21 cellular contexts compared by ENCODE assay signal in the genomic region with DNA sequence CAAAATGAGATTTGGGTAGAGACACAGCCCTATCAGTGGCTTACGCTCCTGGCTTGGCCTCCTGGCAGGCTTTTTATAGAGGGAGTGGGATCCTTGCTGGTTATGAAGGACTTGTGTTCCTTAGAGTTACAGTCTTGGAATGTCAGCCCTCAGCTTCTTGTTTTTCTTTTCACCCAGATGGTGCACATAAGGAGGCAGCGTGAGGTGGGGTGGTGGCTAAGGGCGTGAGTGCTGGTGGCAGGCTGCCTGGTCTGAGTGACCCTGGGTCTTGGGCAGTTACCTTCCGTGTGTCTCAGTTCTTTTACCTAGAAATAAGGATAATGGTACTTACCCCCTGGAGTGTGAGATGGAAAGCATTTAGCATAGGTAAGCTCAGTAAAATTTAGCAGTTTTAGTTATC. TPM values are rescaled to one million over a fixed set of nuclear protein-coding genes. Genes with fewer than 3 reads are reported as not detected.
A peak's percentile ranks its signal among the peaks of the same experiment; 100 is the strongest.
DNase-seq lines count a peak whose midpoint lies in the region; ATAC-seq and TF ChIP-seq lines count a peak whose summit lies in the region.
"Had no signal": no experiment of that assay in that cellular context is flagged by ENCODE, and none has a peak within 500 bp of the region (broad histone marks: within the 10 kb centered on the region; RNA-seq: fewer than 3 reads in every experiment).

No MANE protein-coding gene starts in this region.

- peaks cover 27% of the 10 kb centered on the region for H3K36me3 Mint-ChIP-seq in T-helper 1 cell treated with Interleukin-12 subunit alpha and Interleukin-12 subunit beta and Interleukin-4 antibody, amounts not matched to agents 30 μg/mL and 1 μg/mL, for 36 hours (ENCODE audit: low read depth)
- H3K36me3 Mint-ChIP-seq in CD4-positive, alpha-beta memory T cell, result peaks cover 4 to 14% of the 10 kb centered on the region in 2 donors
- peaks cover 20% of the 10 kb centered on the region for H3K36me3 Mint-ChIP-seq in activated CD8-positive, alpha-beta T cell treated with anti-CD3 and anti-CD28 coated beads, Interleukin-2, amount 10 ng/mL, durations not matched to agents 7 days and 5 days (ENCODE audit: low read depth)

- H3K9me3 Mint-ChIP-seq in T-helper 1 cell treated with Interleukin-12 subunit alpha and Interleukin-12 subunit beta and Interleukin-4 antibody, amounts not matched to agents 30 μg/mL and 1 μg/mL, for 36 hours, result no peaks in the 10 kb centered on the region
- no peaks in the 10 kb centered on the region for H3K9me3 Mint-ChIP-seq in CD4-positive, alpha-beta memory T cell
- H3K9me3 Mint-ChIP-seq in activated CD8-positive, alpha-beta T cell treated with anti-CD3 and anti-CD28 coated beads, Interleukin-2, amount 10 ng/mL, durations not matched to agents 7 days and 5 days (ENCODE audit: insufficient read depth), result no peaks in the 10 kb centered on the region
- H3K9me3 Mint-ChIP-seq: T-helper 2 cell treated with Interferon-gamma antibody and Interleukin-4, amounts not matched to agents 5 μg/mL and 100 μg/mL, for 36 hours had no signal

- POLR2A ChIA-PET in CD4-positive, alpha-beta memory T cell (lab: Charles Lee; ENCODE audit: partially characterized antibody), result interaction anchor here (0.6 kb wide), 1 partner anchor 8 kb away, joined by 3 read pairs; no protein-coding TSS in a partner anchor
- POLR2A ChIA-PET in activated CD8-positive, alpha-beta T cell treated with anti-CD3 and anti-CD28 coated beads, Interleukin-2, amount 10 ng/mL, durations not matched to agents 7 days and 5 days (lab: Charles Lee), result no interaction called here

- H3K27ac Mint-ChIP-seq in T-helper 1 cell treated with Interleukin-12 subunit alpha and Interleukin-12 subunit beta and Interleukin-4 antibody, amounts not matched to agents 30 μg/mL and 1 μg/mL, for 36 hours, result peak overlapping the region; percentile 81
- H3K27ac Mint-ChIP-seq in CD4-positive, alpha-beta memory T cell, result peak overlapping the region; percentile 36 to 97 (median 81)
- H3K27ac Mint-ChIP-seq in activated CD8-positive, alpha-beta T cell treated with anti-CD3 and anti-CD28 coated beads, Interleukin-2, amount 10 ng/mL, durations not matched to agents 7 days and 5 days, result peak overlapping the region; percentile 19
- H3K27ac Mint-ChIP-seq: T-helper 2 cell treated with Interferon-gamma antibody and Interleukin-4, amounts not matched to agents 5 μg/mL and 100 μg/mL, for 36 hours had no signal

- TF ChIP-seq CTCF in lower lobe of right lung (IDR thresholded peaks at IDR 0.05) (no peak), heart right ventricle (IDR thresholded peaks at IDR 0.05) (no peak)

- peaks cover 67% of the 10 kb centered on the region for H3K4me1 ChIP-seq in CD4-positive, alpha-beta memory T cell (ENCODE audit: insufficient read depth, low read length)
- peaks cover 15% of the 10 kb centered on the region for H3K4me1 ChIP-seq in lower lobe of right lung
- peaks cover 0 to 9% (median 0%) of the 10 kb centered on the region in 9 donors for H3K4me1 ChIP-seq in heart right ventricle
- H3K4me1 ChIP-seq: body of pancreas had no signal

- no peaks in the 10 kb centered on the region for H3K9me3 ChIP-seq in CD4-positive, alpha-beta memory T cell (ENCODE audit: control insufficient read depth in 1 of 2, low read length in 2 of 2)
- H3K9me3 ChIP-seq in lower lobe of right lung (no peaks in the 10 kb centered on the region), heart right ventricle (no peaks in the 10 kb centered on the region)
- H3K9me3 ChIP-seq: BLaER1, body of pancreas, testis had no signal

- WGBS in heart right ventricle, 2 donors, result 95 to 96% methylated on average over 4 of the region's 4 CpGs

- no peak overlapping the region for H3K27ac ChIP-seq in CD4-positive, alpha-beta memory T cell (ENCODE audit: low read depth, low read length)
- H3K27ac ChIP-seq in lower lobe of right lung (no peak overlapping the region), heart right ventricle (no peak overlapping the region)
- H3K27ac ChIP-seq: 22Rv1, BLaER1, body of pancreas, coronary artery, PC-9, testis had no signal

- intact Hi-C loops in CD4-positive, alpha-beta memory T cell (cut with micrococcal nuclease), result no loop called here
- intact Hi-C loops in lower lobe of right lung (cut with DNase I) (no loop called here), heart right ventricle (cut with DNase I) (no loop called here)

- no peaks in the 10 kb centered on the region for H3K36me3 ChIP-seq in CD4-positive, alpha-beta memory T cell (ENCODE audit: insufficient read depth, low read length)
- H3K36me3 ChIP-seq in lower lobe of right lung, result no peaks in the 10 kb centered on the region
- no peaks in the 10 kb centered on the region for H3K36me3 ChIP-seq in heart right ventricle

- peaks cover 68% of the 10 kb centered on the region for H3K4me1 Mint-ChIP-seq in T-helper 1 cell treated with Interleukin-12 subunit alpha and Interleukin-12 subunit beta and Interleukin-4 antibody, amounts not matched to agents 30 μg/mL and 1 μg/mL, for 36 hours (ENCODE audit: low read depth)
- peaks cover 51 to 74% (median 63%) of the 10 kb centered on the region in 4 donors for H3K4me1 Mint-ChIP-seq in CD4-positive, alpha-beta memory T cell
- H3K4me1 Mint-ChIP-seq in activated CD8-positive, alpha-beta T cell treated with anti-CD3 and anti-CD28 coated beads, Interleukin-2, amount 10 ng/mL, durations not matched to agents 7 days and 5 days (ENCODE audit: low read depth), result peaks cover 57% of the 10 kb centered on the region

- H3K27me3 ChIP-seq in CD4-positive, alpha-beta memory T cell (ENCODE audit: insufficient read depth, low read length), result no peaks in the 10 kb centered on the region
- H3K27me3 ChIP-seq in lower lobe of right lung (ENCODE audit: low read depth), result no peaks in the 10 kb centered on the region
- no peaks in the 10 kb centered on the region for H3K27me3 ChIP-seq in heart right ventricle
- H3K27me3 ChIP-seq: BLaER1, body of pancreas, testis had no signal

- DNase-seq in T-helper 1 cell (no peak), lower lobe of right lung (no peak), heart right ventricle (no peak), NCI-H524 treated with DMSO at 0.1 percent for 48 hours (lab: John Stamatoyannopoulos, UW) (no peak)
- no peak for DNase-seq in CD4-positive, alpha-beta memory T cell
- no peak for DNase-seq in activated CD8-positive, alpha-beta T cell treated with anti-CD3 and anti-CD28 coated beads, Interleukin-2, amount 10 ng/mL, durations not matched to agents 7 days and 5 days
- DNase-seq: body of pancreas, DMS53, GOT3, hippocampal formation, NCI-H1694, NCI-H2227 treated with DMSO at 0.1 percent for 48 hours, PC-9, testis had no signal

- no peak overlapping the region for H3K4me3 ChIP-seq in CD4-positive, alpha-beta memory T cell (ENCODE audit: low read length in 2 of 2)
- H3K4me3 ChIP-seq in lower lobe of right lung (no peak overlapping the region), heart right ventricle (no peak overlapping the region)
- H3K4me3 ChIP-seq: BLaER1, body of pancreas, coronary artery, PC-9, smooth muscle cell, testis had no signal

- no peaks in the 10 kb centered on the region for H3K27me3 Mint-ChIP-seq in T-helper 1 cell treated with Interleukin-12 subunit alpha and Interleukin-12 subunit beta and Interleukin-4 antibody, amounts not matched to agents 30 μg/mL and 1 μg/mL, for 36 hours (ENCODE audit: low read depth)
- no peaks in the 10 kb centered on the region for H3K27me3 Mint-ChIP-seq in CD4-positive, alpha-beta memory T cell
- no peaks in the 10 kb centered on the region for H3K27me3 Mint-ChIP-seq in activated CD8-positive, alpha-beta T cell treated with anti-CD3 and anti-CD28 coated beads, Interleukin-2, amount 10 ng/mL, durations not matched to agents 7 days and 5 days (ENCODE audit: low read depth)

- CTCF ChIA-PET in CD4-positive, alpha-beta memory T cell (lab: Charles Lee; ENCODE audit: partially characterized antibody), result no interaction called here
- CTCF ChIA-PET in activated CD8-positive, alpha-beta T cell treated with anti-CD3 and anti-CD28 coated beads, Interleukin-2, amount 10 ng/mL, durations not matched to agents 7 days and 5 days (lab: Charles Lee), result interaction anchor here (1.5 kb wide), 1 partner anchor 16 kb away, joined by 4 read pairs; no protein-coding TSS in a partner anchor

- ATAC-seq in activated CD8-positive, alpha-beta T cell treated with anti-CD3 and anti-CD28 coated beads, Interleukin-2, amount 10 ng/mL, durations not matched to agents 7 days and 5 days, result no peak
- peak; percentile 54 to 69 for ATAC-seq in lower lobe of right lung
- no peak for ATAC-seq in heart right ventricle
- ATAC-seq in GM18502 (IDR thresholded peaks at IDR 0.05; ENCODE audit: poor library complexity, unreplicated experiment), result no peak
- ATAC-seq: body of pancreas had no signal

- peak overlapping the region; percentile 41 for H3K4me3 Mint-ChIP-seq in T-helper 1 cell treated with Interleukin-12 subunit alpha and Interleukin-12 subunit beta and Interleukin-4 antibody, amounts not matched to agents 30 μg/mL and 1 μg/mL, for 36 hours
- H3K4me3 Mint-ChIP-seq in CD4-positive, alpha-beta memory T cell, result peak overlapping the region in 2 of 8 donors; percentile 0 to 29
- no peak overlapping the region for H3K4me3 Mint-ChIP-seq in activated CD8-positive, alpha-beta T cell treated with anti-CD3 and anti-CD28 coated beads, Interleukin-2, amount 10 ng/mL, durations not matched to agents 7 days and 5 days
- H3K4me3 Mint-ChIP-seq: T-helper 2 cell treated with Interferon-gamma antibody and Interleukin-4, amounts not matched to agents 5 μg/mL and 100 μg/mL, for 36 hours had no signal

RNA-seq across cellular contexts. Expression of gene TRAF3, which starts 25.9 kb away (rescaled TPM):
- total RNA-seq in CD4-positive, alpha-beta memory T cell, result 10 to 100 TPM; 43.4 to 44.8 TPM
- 10 to 100 TPM; 14.9 to 21.0 TPM for polyA plus RNA-seq in CD4-positive, alpha-beta memory T cell
- 10 to 100 TPM; 28.9 to 31.0 TPM for total RNA-seq in activated CD8-positive, alpha-beta T cell treated with anti-CD3 and anti-CD28 coated beads, Interleukin-2, amount 10 ng/mL, durations not matched to agents 7 days and 5 days
- total RNA-seq in lower lobe of right lung (19.7 TPM), heart right ventricle (10 to 100 TPM in 7 of 10 donors, 1 to 10 TPM in 3; 8.4 to 15.6 (median 10.9) TPM)
- 1 to 10 TPM; 2.3 to 2.7 TPM for polyA plus RNA-seq in heart right ventricle

Comparison
In these comparisons a context has a peak if more than half of its experiments do, and no peak if none do; other contexts are left out.
1. H3K27ac Mint-ChIP-seq: peak in every context shown above with its lines; median percentile 81 in T-helper 1 cell treated with Interleukin-12 subunit alpha and Interleukin-12 subunit beta and Interleukin-4 antibody, amounts not matched to agents 30 μg/mL and 1 μg/mL, for 36 hours; 81 in CD4-positive, alpha-beta memory T cell; 19 in activated CD8-positive, alpha-beta T cell treated with anti-CD3 and anti-CD28 coated beads, Interleukin-2, amount 10 ng/mL, durations not matched to agents 7 days and 5 days.
2. ATAC-seq: peak in lower lobe of right lung (2 of 2); none in activated CD8-positive, alpha-beta T cell treated with anti-CD3 and anti-CD28 coated beads, Interleukin-2, amount 10 ng/mL, durations not matched to agents 7 days and 5 days (single experiment), heart right ventricle (0 of 8) and GM18502 (single experiment).